In genomic region chr18:67694787-67695186, GRCh38 we compare ENCODE assay signal across 24 cellular contexts.
A peak's percentile ranks its signal among the peaks of the same experiment; 100 is the strongest.
DNase-seq lines count a peak whose midpoint lies in the region; ATAC-seq and TF ChIP-seq lines count a peak whose summit lies in the region.
"Had no signal": no experiment of that assay in that cellular context is flagged by ENCODE, and none has a peak within 500 bp of the region (broad histone marks: within the 10 kb centered on the region; RNA-seq: fewer than 3 reads in every experiment).

No MANE protein-coding gene starts in this region.

- H4K20me1 ChIP-seq in SK-N-SH (ENCODE audit: insufficient read depth), result no peaks in the 10 kb centered on the region

- TF ChIP-seq EP300 in SK-N-SH (IDR thresholded peaks at IDR 0.05; ENCODE audit: borderline replicate concordance in 1 of 2, low read depth in 1 of 2, low read length in 1 of 2), result no peak

- H3K9me3 ChIP-seq in SK-N-SH (peaks cover 6% of the 10 kb centered on the region; the same call in 1 of the 2 replicates), RWPE2 (ENCODE audit: severe bottlenecking) (peaks cover 2% of the 10 kb centered on the region), skeletal muscle satellite cell (replicated peaks; ENCODE audit: low read length) (no peaks in the 10 kb centered on the region)
- H3K9me3 ChIP-seq: BE2C, Peyer's patch had no signal

- H3K9me2 ChIP-seq in SK-N-SH, result no peaks in the 10 kb centered on the region

- H3F3A ChIP-seq in SK-N-SH (replicated peaks; ENCODE audit: insufficient read depth), result no peaks in the 10 kb centered on the region

- H3K27ac ChIP-seq in SK-N-SH (ENCODE audit: low read depth in 2 of 2, low read length in 1 of 2) (no peak overlapping the region), RWPE2 (ENCODE audit: poor library complexity, severe bottlenecking) (no peak overlapping the region)
- H3K27ac ChIP-seq: Peyer's patch, SK-N-MC had no signal

- H3K4me1 ChIP-seq in SK-N-SH (ENCODE audit: control insufficient read depth in 1 of 2, insufficient read depth in 2 of 2, low read depth in 1 of 2, low read length in 1 of 2) (peaks cover 0 to 4% of the 10 kb centered on the region in 2 experiments; a peak in 1 of 4 replicates), RWPE2 (ENCODE audit: insufficient read depth, poor library complexity, severe bottlenecking) (no peaks in the 10 kb centered on the region), skeletal muscle satellite cell (ENCODE audit: control insufficient read depth, insufficient read depth, low read length) (peaks cover 6% of the 10 kb centered on the region)
- H3K4me1 ChIP-seq: BE2C, Peyer's patch had no signal

- TF ChIP-seq CTCF in SK-N-SH (IDR thresholded peaks at IDR 0.05) (no peak), RWPE2 (IDR thresholded peaks at IDR 0.05; ENCODE audit: poor library complexity, severe bottlenecking) (no peak), epithelial cell of esophagus (IDR thresholded peaks at IDR 0.05; ENCODE audit: insufficient read depth, low read depth, low read length, missing control alignments) (no peak)

- TF ChIP-seq RAD21 in SK-N-SH (IDR thresholded peaks at IDR 0.05; ENCODE audit: low read length), result no peak

- H3K79me2 ChIP-seq in SK-N-SH (ENCODE audit: insufficient read depth), result no peaks in the 10 kb centered on the region

- H3K36me3 ChIP-seq in SK-N-SH (replicated peaks in 1 of 2; ENCODE audit: control insufficient read depth in 1 of 2, insufficient read depth in 2 of 2, low read length in 1 of 2) (no peaks in the 10 kb centered on the region), RWPE2 (ENCODE audit: low read depth) (no peaks in the 10 kb centered on the region), skeletal muscle satellite cell (ENCODE audit: insufficient read depth, low read length) (no peaks in the 10 kb centered on the region)
- H3K36me3 ChIP-seq: BE2C, Peyer's patch had no signal

- no peaks in the 10 kb centered on the region for H3K27me3 ChIP-seq in SK-N-SH (ENCODE audit: insufficient read depth)
- no peaks in the 10 kb centered on the region for H3K27me3 ChIP-seq in RWPE2 (ENCODE audit: insufficient read depth, poor library complexity, severe bottlenecking)
- H3K27me3 ChIP-seq in skeletal muscle satellite cell (ENCODE audit: control insufficient read depth, insufficient read depth, low read length), result no peaks in the 10 kb centered on the region
- H3K27me3 ChIP-seq: BE2C, Peyer's patch had no signal

- H3K9ac ChIP-seq in SK-N-SH (no peak overlapping the region), skeletal muscle satellite cell (ENCODE audit: low read depth, low read length) (no peak overlapping the region)

- H3K4me2 ChIP-seq in SK-N-SH, result no peak overlapping the region
- peak overlapping the region; percentile 28 for H3K4me2 ChIP-seq in skeletal muscle satellite cell (ENCODE audit: low read length)
- H3K4me2 ChIP-seq: GM23338 had no signal

- CTCF ChIA-PET in SK-N-SH (lab: Yijun Ruan, JAX), result no interaction called here

- H2AFZ ChIP-seq in SK-N-SH (ENCODE audit: low read depth), result 0 out of 2 replicates have a peak overlapping the region, but pooled peaks have one; percentile 31
- H2AFZ ChIP-seq: GM23338 had no signal

- H3K4me3 ChIP-seq in SK-N-SH (ENCODE audit: low read depth in 2 of 2, low read length in 1 of 2) (no peak overlapping the region), RWPE2 (ENCODE audit: severe bottlenecking) (no peak overlapping the region), epithelial cell of esophagus (ENCODE audit: low read length) (no peak overlapping the region), skeletal muscle satellite cell (ENCODE audit: low read length) (no peak overlapping the region)
- H3K4me3 ChIP-seq: GM23338, Peyer's patch, SK-N-MC had no signal

- intact Hi-C loops in sciatic nerve (cut with DNase I), result no loop called here

- ATAC-seq in SK-N-SH treated with all-trans-retinoic acid at 6 μM for 48 hours (no peak), RWPE2 (ENCODE audit: low read depth) (0 out of 3 replicates have a peak, but pooled peaks have one; percentile 33), left lobe of liver (no peak), sciatic nerve (no peak)
- ATAC-seq: GM23338, HCT116 had no signal

- WGBS in SK-N-SH (ENCODE audit: low lambda C conversion rate), result 86% methylated on average over 2 of the region's 2 CpGs

- DNase-seq in SK-N-SH (no peak), RWPE2 (ENCODE audit: low spot score) (no peak), epithelial cell of esophagus (ENCODE audit: low read depth) (peak; percentile 18), left lobe of liver (ENCODE audit: low spot score) (no peak), sciatic nerve (ENCODE audit: low spot score) (no peak), SKM-1 (lab: John Stamatoyannopoulos, UW; ENCODE audit: unreplicated experiment) (no peak)
- DNase-seq: BE2C; CD4-positive, CD25-positive, alpha-beta regulatory T cell; COR-L47; DMS 273 treated with DMSO at 0.1 percent for 48 hours; GF-D8; Kasumi-1; MM.1S; NCI-H1092; NCI-H146; NCI-H2081; NCI-H82; Peyer's patch; Right ventricle myocardium superior had no signal

- POLR2A ChIA-PET in SK-N-SH (lab: Yijun Ruan, JAX), result no interaction called here

TF ChIP-seq in SK-N-SH, 30 proteins besides CTCF, POLR2A, EP300 and RAD21 (continues in another document):
- TF ChIP-seq RCOR1 (IDR thresholded peaks at IDR 0.05; ENCODE audit: low read length) (no peak), NFIC (IDR thresholded peaks at IDR 0.05; ENCODE audit: borderline replicate concordance) (no peak), POLR2AphosphoS5 (IDR thresholded peaks at IDR 0.05; ENCODE audit: low read depth, low read length) (no peak), FOSL2 (IDR thresholded peaks at IDR 0.05; ENCODE audit: borderline replicate concordance, low read depth) (no peak), JUND (IDR thresholded peaks at IDR 0.05) (no peak), GATA2 (CRISPR knock-in tag; IDR thresholded peaks at IDR 0.05) (no peak), GABPA (IDR thresholded peaks at IDR 0.05; ENCODE audit: low read depth) (no peak), TEAD4 (IDR thresholded peaks at IDR 0.05; ENCODE audit: borderline replicate concordance, insufficient read depth) (no peak), MAX (IDR thresholded peaks at IDR 0.05; ENCODE audit: low read depth) (no peak), CHD2 (IDR thresholded peaks at IDR 0.05; ENCODE audit: low read length, partially characterized antibody) (no peak), PBX3 (IDR thresholded peaks at IDR 0.05) (no peak), USF1 (IDR thresholded peaks at IDR 0.05; ENCODE audit: borderline replicate concordance, low read depth) (no peak)

TF ChIP-seq in SK-N-SH treated with all-trans-retinoic acid at 6 μM for 48 hours, 23 proteins besides CTCF, POLR2A, EP300 and RAD21:
- no peak for TF ChIP-seq PATZ1 (CRISPR knock-in tag; IDR thresholded peaks at IDR 0.05; ENCODE audit: borderline replicate concordance)
